1 cellular context compared by ENCODE assay signal in genomic region chr1:24344090-24344742, GRCh38.
A peak's percentile ranks its signal among the peaks of the same experiment; 100 is the strongest.
TF ChIP-seq lines count a peak whose summit lies in the region.

No MANE protein-coding gene starts in this region.

TF ChIP-seq in HEK293, 187 proteins besides CTCF, POLR2A, EP300 and RAD21 (continued from another document):
- TF ChIP-seq PRDM2 (tag by site-specific recombination; IDR thresholded peaks at IDR 0.05; ENCODE audit: borderline replicate concordance) (no peak), ZNF488 (tag by site-specific recombination; IDR thresholded peaks at IDR 0.05) (no peak), ZEB2 (tag by site-specific recombination; IDR thresholded peaks at IDR 0.05) (peak; percentile 58), IKZF3 (tag by site-specific recombination; IDR thresholded peaks at IDR 0.05) (no peak)
